8 cellular contexts compared by ENCODE assay signal in genomic region chr9:136225748-136226679, GRCh38. TPM values are rescaled to one million over a fixed set of nuclear protein-coding genes. Genes with fewer than 3 reads are reported as not detected.
DNase-seq lines count a peak whose midpoint lies in the region; ATAC-seq, FAIRE-seq and TF ChIP-seq lines count a peak whose summit lies in the region.

No MANE protein-coding gene starts in this region.

- peaks cover 0 to 61% of the 10 kb centered on the region in 2 experiments; a peak in 2 of 4 replicates for H3K79me2 ChIP-seq in H1 (ENCODE audit: control insufficient read depth in 1 of 2, insufficient read depth in 2 of 2, low read length in 2 of 2)

- no peak overlapping the region for H4K5ac ChIP-seq in H1 (ENCODE audit: insufficient read length, low read depth, low read length)

- no peaks in the 10 kb centered on the region for H3K23me2 ChIP-seq in H1 (ENCODE audit: low read depth, low read length)

- peak overlapping the region; percentile 61; the same call in 1 of the 2 replicates for H2BK15ac ChIP-seq in H1 (ENCODE audit: low read length)

- WGBS in H1 (ENCODE audit: extremely low coverage in 1 of 2, insufficient coverage in 1 of 2, insufficient read length in 1 of 2, insufficient replicate concordance in 2 of 2, low coverage in 1 of 2, low lambda C conversion rate in 2 of 2, missing lambda C conversion rate in 1 of 2), 2 experiments, result 80% methylated on average over 30 of the region's 30 CpGs; no CpG with 5 or more reads in 1 of the 2 experiments
- 71 to 74% methylated on average over 24 to 29 of the region's 30 CpGs for WGBS in tibial nerve, 2 donors

- H3K4me1 Mint-ChIP-seq in nephron progenitor cell, result peaks cover 75% of the 10 kb centered on the region

- H2BK20ac ChIP-seq in H1 (ENCODE audit: low read length), result no peak overlapping the region

- H3K79me1 ChIP-seq in H1 (ENCODE audit: low read depth, low read length), result peaks cover 16% of the 10 kb centered on the region

- peak overlapping the region; percentile 52 for H3K27ac ChIP-seq in A673 (ENCODE audit: low read depth, low read length, poor library complexity, severe bottlenecking)
- H3K27ac ChIP-seq in H1 (ENCODE audit: low read depth, low read length), result no peak overlapping the region
- H3K27ac ChIP-seq in tibial nerve, result peak overlapping the region in 1 of 4 donors; percentile 70

- H2BK12ac ChIP-seq in H1 (ENCODE audit: low read depth, low read length), result peak overlapping the region; percentile 60; the same call in 1 of the 2 replicates

- H3K14ac ChIP-seq in H1 (ENCODE audit: insufficient read length), result no peak overlapping the region

- H3K27me3 Mint-ChIP-seq in nephron progenitor cell (ENCODE audit: low read depth, poor library complexity), result no peaks in the 10 kb centered on the region

- BruUV-seq in A673 (replicated peaks; lab: Mats Ljungman, UMichigan), result no TSS peak

- DNase-seq in A673 (ENCODE audit: low spot score), result peak; percentile 71
- DNase-seq in NCI-H2171 (lab: John Stamatoyannopoulos, UW), result peak; percentile 70
- DNase-seq in activated CD4-positive, alpha-beta T cell treated with anti-CD3 and anti-CD28 coated beads, Interleukin-2, amount 50 U/mL, for 4 hours, result peak; percentile 65
- peak; percentile 44 to 92 for DNase-seq in H1 (ENCODE audit: low read depth in 1 of 2, low spot score in 2 of 2)
- DNase-seq in nephron progenitor cell, result peak; percentile 81
- peak in 1 of 2 donors; percentile 39 for DNase-seq in tibial nerve (ENCODE audit: low spot score in 2 of 2)

- intact Hi-C loops in A673 (cut with micrococcal nuclease; ENCODE audit: unreplicated experiment), result loop anchor here (10.0 kb wide), 1 partner anchor 261 kb away; the partner anchor contains the start of gene UBAC1

- H3K18ac ChIP-seq in H1 (ENCODE audit: extremely low read depth, low read length), result 0 out of 2 replicates have a peak overlapping the region, but pooled peaks have one; percentile 4

- H3K4me1 ChIP-seq in A673 (ENCODE audit: insufficient read depth, low read length, poor library complexity, severe bottlenecking), result peaks cover 20% of the 10 kb centered on the region
- no peaks in the 10 kb centered on the region; a peak in 1 of 7 replicates for H3K4me1 ChIP-seq in H1 (replicated peaks in 1 of 4; ENCODE audit: control insufficient read depth in 3 of 4, insufficient read depth in 4 of 4, low read length in 3 of 4)
- no peaks in the 10 kb centered on the region for H3K4me1 ChIP-seq in tibial nerve

- no peak overlapping the region for H2BK120ac ChIP-seq in H1 (replicated peaks; ENCODE audit: low read depth, low read length)

- peak overlapping the region; percentile 31 for H4K8ac ChIP-seq in H1 (ENCODE audit: extremely low read depth, insufficient read depth, low read length)

- no peaks in the 10 kb centered on the region for H3K9me3 Mint-ChIP-seq in nephron progenitor cell

- TF ChIP-seq CTCF in A673 (conservative IDR thresholded peaks at IDR 0.05; ENCODE audit: low read depth, low read length) (peak; percentile 95), GM12873 (IDR thresholded peaks at IDR 0.05; ENCODE audit: insufficient read depth, low read depth, low read length, missing control alignments) (peak; percentile 100), H1 (IDR thresholded peaks at IDR 0.05; ENCODE audit: control extremely low read depth in 1 of 3, insufficient read depth in 1 of 3, low read depth in 1 of 3, low read length in 3 of 3) (peak in 2 of 3 experiments; percentile 98 to 99; a peak in 3 of 4 replicates), nephron progenitor cell (IDR thresholded peaks at IDR 0.05) (peak; percentile 83), tibial nerve (IDR thresholded peaks at IDR 0.05) (peak; percentile 48 to 60 (median 57))

- H4K20me1 ChIP-seq in H1 (replicated peaks in 1 of 2; ENCODE audit: control insufficient read depth in 1 of 2, insufficient read depth in 2 of 2, low read length in 2 of 2), result peaks cover 30% of the 10 kb centered on the region in 2 experiments

- H4K91ac ChIP-seq in H1 (replicated peaks; ENCODE audit: insufficient read length, low read length), result no peak overlapping the region

- H3K36me3 ChIP-seq in A673 (ENCODE audit: insufficient read depth, low read length, poor library complexity, severe bottlenecking), result peaks cover 18% of the 10 kb centered on the region
- peaks cover 0 to 2% (median 1%) of the 10 kb centered on the region in 4 experiments; a peak in 4 of 8 replicates for H3K36me3 ChIP-seq in H1 (ENCODE audit: control insufficient read depth in 2 of 4, insufficient read depth in 4 of 4, low read length in 3 of 4)
- H3K36me3 ChIP-seq in tibial nerve, result peaks cover 0 to 58% (median 0%) of the 10 kb centered on the region in 3 donors

- no peak overlapping the region for H3K4me2 ChIP-seq in H1 (ENCODE audit: insufficient read depth in 1 of 2, low read depth in 2 of 2, low read length in 2 of 2)

- no peak for TF ChIP-seq POLR2A in H1 (IDR thresholded peaks at IDR 0.05; ENCODE audit: control extremely low read depth in 1 of 2, low read depth in 2 of 2, low read length in 2 of 2)
- TF ChIP-seq POLR2A in tibial nerve (IDR thresholded peaks at IDR 0.05), result no peak

- peak; percentile 45 for ATAC-seq in HG02763 (IDR thresholded peaks at IDR 0.05; ENCODE audit: unreplicated experiment)

- peak; percentile 74 to 85 for TF ChIP-seq RAD21 in H1 (IDR thresholded peaks at IDR 0.05 in 1 of 2, conservative IDR thresholded peaks at IDR 0.05 in 1 of 2; ENCODE audit: low read depth in 2 of 2, low read length in 2 of 2)

- no peaks in the 10 kb centered on the region for H3K27me3 ChIP-seq in A673 (replicated peaks; ENCODE audit: insufficient read depth, low read depth, low read length, poor library complexity)
- H3K27me3 ChIP-seq in H1 (replicated peaks in 1 of 4; ENCODE audit: control insufficient read depth in 3 of 4, extremely low read depth in 1 of 4, insufficient read depth in 3 of 4, low read length in 3 of 4), result no peaks in the 10 kb centered on the region
- H3K27me3 ChIP-seq in tibial nerve, result no peaks in the 10 kb centered on the region

- H3K23ac ChIP-seq in H1 (ENCODE audit: insufficient read length), result no peak overlapping the region

- H3K9me3 ChIP-seq in A673 (ENCODE audit: low read depth, low read length, poor library complexity, severe bottlenecking), result no peaks in the 10 kb centered on the region
- H3K9me3 ChIP-seq in H1 (ENCODE audit: insufficient read depth in 2 of 2, low read depth in 1 of 2, low read length in 1 of 2), result no peaks in the 10 kb centered on the region
- H3K9me3 ChIP-seq in tibial nerve, result no peaks in the 10 kb centered on the region

- CTCF ChIA-PET in A673 (lab: Charles Lee) (no interaction called here), H1 (lab: Charles Lee; ENCODE audit: partially characterized antibody) (interaction anchor here (0.7 to 6.7 kb wide), 32 partner anchors 8 to 258 kb away, joined by 3 to 52 read pairs (median 4); partner anchors contain the start of gene LHX3)

- H2AFZ ChIP-seq in H1 (ENCODE audit: low read length), result no peak overlapping the region

- no peak for FAIRE-seq in H1 (lab: Jason Lieb, UNC)

- H3K4ac ChIP-seq in H1 (replicated peaks; ENCODE audit: insufficient read length, low read depth, low read length), result no peak overlapping the region

- peak overlapping the region; percentile 67 for H2BK5ac ChIP-seq in H1 (ENCODE audit: low read depth, low read length)

- no peak overlapping the region for H3K4me3 Mint-ChIP-seq in nephron progenitor cell

- no peak overlapping the region for H2AK5ac ChIP-seq in H1 (ENCODE audit: low read depth, low read length)

- H3K9ac ChIP-seq in H1 (replicated peaks in 1 of 4; ENCODE audit: extremely low read depth in 1 of 4, low read depth in 3 of 4, low read length in 3 of 4), result no peak overlapping the region

- no peak overlapping the region for H3K56ac ChIP-seq in H1 (replicated peaks; ENCODE audit: insufficient read length, low read depth, low read length)

- H3K4me3 ChIP-seq in A673 (ENCODE audit: low read depth, low read length, poor library complexity, severe bottlenecking) (no peak overlapping the region), H1 (ENCODE audit: extremely low read depth in 1 of 4, insufficient read depth in 2 of 4, low read depth in 3 of 4, low read length in 4 of 4) (no peak overlapping the region), tibial nerve (no peak overlapping the region)

- POLR2A ChIA-PET in A673 (lab: Charles Lee; ENCODE audit: low non-redundant PET), result no interaction called here
- POLR2A ChIA-PET in H1 (lab: Charles Lee; ENCODE audit: partially characterized antibody), result interaction anchor here (1.2 kb wide), 1 partner anchor 23 kb away, joined by 3 read pairs; no protein-coding TSS in a partner anchor

- TF ChIP-seq EP300 in H1 (IDR thresholded peaks at IDR 0.05; ENCODE audit: borderline replicate concordance in 1 of 2, low read depth in 2 of 2, low read length in 2 of 2) (no peak), tibial nerve (IDR thresholded peaks at IDR 0.05) (no peak)

- no peak overlapping the region for H3K27ac Mint-ChIP-seq in nephron progenitor cell

- H3K36me3 Mint-ChIP-seq in nephron progenitor cell (ENCODE audit: low read depth), result peaks cover 19% of the 10 kb centered on the region

TF ChIP-seq in H1, 55 proteins besides CTCF, POLR2A, EP300 and RAD21 (continues in another document):
- TF ChIP-seq RXRA (IDR thresholded peaks at IDR 0.05; ENCODE audit: insufficient read depth, low read depth, low read length), result no peak
- no peak for TF ChIP-seq ZNF274 (IDR thresholded peaks at IDR 0.05; ENCODE audit: borderline replicate concordance, extremely low read depth, low read length)

RNA-seq across cellular contexts. Expression of gene QSOX2, which starts 19.6 kb away (rescaled TPM):
- 38.0 and 43.7 TPM in 2 replicates for total RNA-seq in A673 (2021)
- total RNA-seq in H1 (2021; fragmentation: NEBNext Ultra II Directional; extraction: Animal tissue kit (Norgen Biotek cat#: 25700)), result 27.5 and 28.6 TPM in 2 replicates
- polyA plus RNA-seq in H1 (2011; rRNA removed), result 18.0 and 21.8 TPM in 2 replicates
- 20.4 TPM for polyA plus RNA-seq in H1 (2011; cell fraction: cytosol; rRNA removed)
- polyA plus RNA-seq in H1 (2011; cell fraction: nucleus; rRNA removed), result 52.2 TPM
- 18.2 to 24.6 TPM (median 21.8 TPM) in 4 replicates for polyA plus RNA-seq in H1 (2012, experiment 1 of 2)
- 13.5 TPM for polyA plus RNA-seq in H1 (2012, experiment 2 of 2)
- polyA plus RNA-seq in H1 (2013, experiment 1 of 2), result 27.3 TPM
- polyA plus RNA-seq in H1 (2013, experiment 2 of 2), result 25.5 TPM
- 17.0 and 19.8 TPM in 2 replicates for polyA minus RNA-seq in H1 (2011; rRNA and poly(A)+ RNA removed)
- 10.7 TPM for polyA minus RNA-seq in H1 (2011; cell fraction: cytosol; rRNA and poly(A)+ RNA removed)
- 13.1 TPM for polyA minus RNA-seq in H1 (2011; cell fraction: nucleus; rRNA and poly(A)+ RNA removed)
- total RNA-seq in tibial nerve, result 10 to 100 TPM; 10.2 to 16.8 (median 11.8) TPM

RNA-seq across cellular contexts. Expression of gene LHX3, which starts 21.1 kb away (rescaled TPM):
- total RNA-seq in A673 (2021), result 0.11 TPM in 1 of 2 replicates, not detected in the other
- total RNA-seq in H1 (2021; fragmentation: NEBNext Ultra II Directional; extraction: Animal tissue kit (Norgen Biotek cat#: 25700)), result not detected in 2 replicates
- 0.02 and 0.03 TPM in 2 replicates for polyA plus RNA-seq in H1 (2011; rRNA removed)
- polyA plus RNA-seq in H1 (2011; cell fraction: cytosol; rRNA removed), result not detected
- polyA plus RNA-seq in H1 (2011; cell fraction: nucleus; rRNA removed), result 0.20 TPM
- polyA plus RNA-seq in H1 (2012, experiment 1 of 2), result not detected in 4 replicates
- not detected for polyA plus RNA-seq in H1 (2012, experiment 2 of 2)
- not detected for polyA plus RNA-seq in H1 (2013, experiment 1 of 2)
- 0.02 TPM for polyA plus RNA-seq in H1 (2013, experiment 2 of 2)
- polyA minus RNA-seq in H1 (2011; rRNA and poly(A)+ RNA removed), result not detected in 2 replicates
- not detected for polyA minus RNA-seq in H1 (2011; cell fraction: cytosol; rRNA and poly(A)+ RNA removed)
- 0.30 TPM for polyA minus RNA-seq in H1 (2011; cell fraction: nucleus; rRNA and poly(A)+ RNA removed)
- not detected for total RNA-seq in tibial nerve
